In the genomic region with DNA sequence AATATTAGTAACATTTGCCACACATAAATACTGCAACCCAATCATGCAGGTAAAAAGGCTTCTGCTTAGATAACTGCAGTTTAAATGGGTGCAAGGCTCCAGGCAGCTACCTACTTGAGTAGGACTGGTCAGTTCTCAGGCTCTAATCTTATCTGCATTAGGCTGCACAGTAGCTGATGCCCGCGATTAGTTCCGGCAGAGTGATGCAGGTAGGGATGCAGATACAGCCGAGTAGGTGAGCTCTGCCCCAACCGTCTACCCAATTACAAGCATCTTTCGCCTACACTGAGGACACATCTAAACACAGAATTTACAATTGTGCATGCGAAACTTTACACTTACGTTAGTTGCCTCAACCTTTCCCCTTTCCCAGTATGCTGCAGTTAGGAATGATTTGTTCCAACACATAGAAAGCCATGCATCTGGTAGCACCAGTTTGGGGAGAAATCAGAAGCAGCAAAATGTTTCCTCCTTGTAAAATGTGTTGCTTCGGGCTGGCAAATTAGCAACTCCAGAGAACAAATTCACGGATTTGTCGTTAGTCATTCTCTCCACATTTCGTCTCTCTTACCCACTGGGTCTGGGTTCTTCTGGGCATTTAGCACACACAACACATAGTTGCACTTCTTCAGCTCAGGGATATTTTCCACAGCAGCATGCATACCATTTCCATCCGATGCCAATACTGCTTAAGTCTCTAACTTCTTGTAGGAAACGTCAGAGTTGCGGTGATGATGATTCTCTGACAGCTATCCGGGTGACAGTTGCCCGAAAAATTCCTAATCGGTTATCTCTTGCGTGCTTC, we compare ENCODE assay signal across 9 cellular contexts. TPM values are rescaled to one million over a fixed set of nuclear protein-coding genes. Genes with fewer than 3 reads are reported as not detected.
DNase-seq lines count a peak whose midpoint lies in the region; ATAC-seq and TF ChIP-seq lines count a peak whose summit lies in the region.
"Had no signal": no experiment of that assay in that cellular context is flagged by ENCODE, and none has a peak within 500 bp of the region (broad histone marks: within the 10 kb centered on the region; RNA-seq: fewer than 3 reads in every experiment).

No MANE protein-coding gene starts in this region.

- no peak overlapping the region for H2AK5ac ChIP-seq in IMR-90 (ENCODE audit: low read depth, low read length)

- H2BK120ac ChIP-seq in IMR-90 (ENCODE audit: low read depth, low read length) = no peak overlapping the region; the same call in 1 of the 2 replicates

- no peak overlapping the region for H3K18ac ChIP-seq in IMR-90 (ENCODE audit: low read depth, low read length)

- peaks cover 0 to 6% of the 10 kb centered on the region in 2 donors for H3K27me3 Mint-ChIP-seq in natural killer cell (ENCODE audit: low read depth in 2 of 2)
- peaks cover 13 to 15% of the 10 kb centered on the region in 2 donors for H3K27me3 Mint-ChIP-seq in natural killer cell treated with Interleukin-12 subunit alpha and Interleukin-12 subunit beta and Interleukin-15 and Interleukin-18, amount 100 ng/mL, for 72 hours

- H4K20me1 ChIP-seq in IMR-90 (ENCODE audit: insufficient read depth, low read length) = no peaks in the 10 kb centered on the region

- peak overlapping the region; percentile 70 for H3K9ac ChIP-seq in IMR-90 (ENCODE audit: low read depth, low read length)

- H3K27ac Mint-ChIP-seq in natural killer cell = no peak overlapping the region
- H3K27ac Mint-ChIP-seq in natural killer cell treated with Interleukin-12 subunit alpha and Interleukin-12 subunit beta and Interleukin-15 and Interleukin-18, amount 100 ng/mL, for 72 hours = no peak overlapping the region
- H3K27ac Mint-ChIP-seq: activated naive CD8-positive, alpha-beta T cell had no signal

- peak in 2 of 3 donors; percentile 14 for ATAC-seq in natural killer cell
- no peak for ATAC-seq in natural killer cell treated with Interleukin-12 subunit alpha and Interleukin-12 subunit beta and Interleukin-15 and Interleukin-18, amount 100 ng/mL, for 72 hours
- peak; percentile 9 for ATAC-seq in IMR-90 (ENCODE audit: low read depth)

- H2AFZ ChIP-seq in IMR-90 (replicated peaks; ENCODE audit: low read length, poor library complexity) = peak overlapping the region; percentile 89

- peak overlapping the region; percentile 27; the same call in 1 of the 2 replicates for H3K56ac ChIP-seq in IMR-90 (ENCODE audit: extremely low read depth, insufficient read depth, low read length)

- no peak overlapping the region; the same call in 1 of the 2 replicates for H2BK20ac ChIP-seq in IMR-90 (ENCODE audit: low read depth, low read length)

- H3K14ac ChIP-seq in IMR-90 (replicated peaks; ENCODE audit: low read depth, low read length) = peak overlapping the region; percentile 18; the same call in 1 of the 2 replicates

- no peak overlapping the region for H4K5ac ChIP-seq in IMR-90 (ENCODE audit: low read depth, low read length)

- POLR2A ChIA-PET in IMR-90 (lab: Charles Lee; ENCODE audit: unreplicated experiment) = interaction anchor here (0.6 kb wide), 1 partner anchor 177 kb away, joined by 4 read pairs; no protein-coding TSS in a partner anchor

- H3K36me3 ChIP-seq in IMR-90 (ENCODE audit: control insufficient read depth, insufficient read depth, low read length) = no peaks in the 10 kb centered on the region

- no peak for TF ChIP-seq POLR2A in IMR-90 (IDR thresholded peaks at IDR 0.05; ENCODE audit: low read depth, low read length)

- peak overlapping the region; percentile 10; the same call in 1 of the 2 replicates for H3K27ac ChIP-seq in IMR-90 (ENCODE audit: insufficient read depth, low read length)

- no peaks in the 10 kb centered on the region for H3K9me3 ChIP-seq in IMR-90 (ENCODE audit: control insufficient read depth, insufficient read depth, low read length)

- peaks cover 0 to 11% of the 10 kb centered on the region in 2 donors for H3K4me1 Mint-ChIP-seq in natural killer cell
- peaks cover 6 to 7% of the 10 kb centered on the region in 2 donors for H3K4me1 Mint-ChIP-seq in natural killer cell treated with Interleukin-12 subunit alpha and Interleukin-12 subunit beta and Interleukin-15 and Interleukin-18, amount 100 ng/mL, for 72 hours (ENCODE audit: low read depth in 2 of 2)

- H3K9me3 Mint-ChIP-seq in natural killer cell = no peaks in the 10 kb centered on the region
- no peaks in the 10 kb centered on the region for H3K9me3 Mint-ChIP-seq in natural killer cell treated with Interleukin-12 subunit alpha and Interleukin-12 subunit beta and Interleukin-15 and Interleukin-18, amount 100 ng/mL, for 72 hours

- no peak for TF ChIP-seq RAD21 in IMR-90 (IDR thresholded peaks at IDR 0.05; ENCODE audit: low read length)

- DNase-seq in natural killer cell = no peak
- DNase-seq in natural killer cell treated with Interleukin-12 subunit alpha and Interleukin-12 subunit beta and Interleukin-15 and Interleukin-18, amount 100 ng/mL, for 72 hours (ENCODE audit: low spot score) = no peak
- peak; percentile 10 for DNase-seq in IMR-90
- DNase-seq in choroid plexus epithelial cell (ENCODE audit: low read depth) = peak; percentile 37
- DNase-seq in lung microvascular endothelial cell (ENCODE audit: low read depth in 2 of 2) = peak; percentile 9 to 27
- no peak for DNase-seq in germinal center (ENCODE audit: low spot score)
- DNase-seq in GM10266 (ENCODE audit: extremely low spot score) = no peak
- DNase-seq in activated CD8-positive, alpha-beta memory T cell treated with anti-CD3 and anti-CD28 coated beads, Interleukin-2, amount 50 U/mL, for 48 hours = no peak

- H2AK9ac ChIP-seq in IMR-90 (replicated peaks; ENCODE audit: low read depth, low read length, poor library complexity) = no peak overlapping the region

- in situ Hi-C loops in IMR-90 (cut with MboI; ENCODE audit: low sequenced_read_pairs) = loop anchor here (5.0 to 10.0 kb wide), 3 partner anchors 535 to 1572 kb away; no protein-coding TSS in a partner anchor

- H3K79me1 ChIP-seq in IMR-90 (ENCODE audit: low read depth in 1 of 2, low read length in 2 of 2) = peaks cover 4 to 12% of the 10 kb centered on the region in 2 experiments; a peak in 1 of 4 replicates

- H4K8ac ChIP-seq in IMR-90 (ENCODE audit: low read depth in 2 of 2, low read length in 2 of 2) = peak overlapping the region in 1 of 2 experiments; percentile 4; a peak in 1 of 4 replicates

- H4K91ac ChIP-seq in IMR-90 (ENCODE audit: insufficient read depth, low read depth, low read length) = no peak overlapping the region

- intact Hi-C loops in natural killer cell (cut with micrococcal nuclease) (loop anchor here (5.0 kb wide), 1 partner anchor 1302 kb away; no protein-coding TSS in a partner anchor), IMR-90 (cut with micrococcal nuclease) (loop anchor here (1.0 to 10.0 kb wide), 3 partner anchors 187 to 825 kb away; no protein-coding TSS in a partner anchor)

- no peaks in the 10 kb centered on the region for H3K36me3 Mint-ChIP-seq in natural killer cell
- peaks cover 5% of the 10 kb centered on the region for H3K36me3 Mint-ChIP-seq in natural killer cell treated with Interleukin-12 subunit alpha and Interleukin-12 subunit beta and Interleukin-15 and Interleukin-18, amount 100 ng/mL, for 72 hours
- H3K36me3 Mint-ChIP-seq: activated naive CD8-positive, alpha-beta T cell had no signal

- no peaks in the 10 kb centered on the region; the same call in 1 of the 2 replicates for H3K4me1 ChIP-seq in IMR-90 (ENCODE audit: control insufficient read depth, insufficient read depth, low read length)

- peak overlapping the region; percentile 94 for H3K4me2 ChIP-seq in IMR-90 (ENCODE audit: low read depth, low read length)

- WGBS in IMR-90 (ENCODE audit: extremely low coverage in 2 of 2, insufficient read length in 1 of 2), 2 experiments = 0% methylated on average over 2 of the region's 19 CpGs; no CpG with 5 or more reads in 1 of the 2 experiments

- CTCF ChIA-PET in IMR-90 (lab: Yijun Ruan, JAX) = interaction anchor here (0.6 kb wide), 1 partner anchor 158 kb away, joined by 3 read pairs; no protein-coding TSS in a partner anchor

- H3K4me3 ChIP-seq in IMR-90 (ENCODE audit: insufficient read depth, low read depth, low read length) (peak overlapping the region; percentile 69), choroid plexus epithelial cell (ENCODE audit: low read depth, low read length) (peak overlapping the region; percentile 67)

- no TSS peak for BruUV-seq in IMR-90 (replicated peaks; lab: Mats Ljungman, UMichigan)

- H3K23ac ChIP-seq in IMR-90 (ENCODE audit: low read depth, low read length) = peak overlapping the region; percentile 66

- dilution Hi-C loops in IMR-90 (cut with HindIII; ENCODE audit: low sequenced_read_pairs, unreplicated experiment) = no loop called here

- no peak for TF ChIP-seq CTCF in natural killer cell (IDR thresholded peaks at IDR 0.05)
- TF ChIP-seq CTCF in IMR-90 (conservative IDR thresholded peaks at IDR 0.05; ENCODE audit: low read depth, low read length) = no peak
- TF ChIP-seq CTCF in choroid plexus epithelial cell (conservative IDR thresholded peaks at IDR 0.05; ENCODE audit: low read depth, low read length) = no peak
- no peak for TF ChIP-seq CTCF in GM10266 (IDR thresholded peaks at IDR 0.05; ENCODE audit: control insufficient read depth, insufficient read depth, low read depth, missing control alignments)

- H2BK15ac ChIP-seq in IMR-90 (ENCODE audit: low read depth, low read length) = no peak overlapping the region

- no peaks in the 10 kb centered on the region for H3K9me1 ChIP-seq in IMR-90 (ENCODE audit: insufficient read depth, low read length)

- no peak overlapping the region for H3K4ac ChIP-seq in IMR-90 (ENCODE audit: low read depth, low read length)

- H3K4me3 Mint-ChIP-seq in natural killer cell = no peak overlapping the region
- H3K4me3 Mint-ChIP-seq in natural killer cell treated with Interleukin-12 subunit alpha and Interleukin-12 subunit beta and Interleukin-15 and Interleukin-18, amount 100 ng/mL, for 72 hours = no peak overlapping the region
- H3K4me3 Mint-ChIP-seq: activated naive CD8-positive, alpha-beta T cell had no signal

- no peaks in the 10 kb centered on the region for H3K27me3 ChIP-seq in IMR-90 (ENCODE audit: control insufficient read depth, insufficient read depth, low read length)

- no peak overlapping the region for H2BK5ac ChIP-seq in IMR-90 (ENCODE audit: low read depth, low read length, poor library complexity, severe bottlenecking)

TF ChIP-seq in IMR-90, 13 proteins besides CTCF, POLR2A, EP300 and RAD21 (continues in another document):
- no peak for TF ChIP-seq RFX5 (IDR thresholded peaks at IDR 0.05; ENCODE audit: low read depth, low read length)

RNA-seq across cellular contexts. Expression of a gene that starts 0.5 kb away (rescaled TPM):
- 1 to 10 TPM in 1 of 3 donors, under 1 TPM in 2; 0.43 to 1.5 (median 0.68) TPM for total RNA-seq in natural killer cell
- under 1 TPM; 0.20 to 0.50 TPM for total RNA-seq in natural killer cell treated with Interleukin-12 subunit alpha and Interleukin-12 subunit beta and Interleukin-15 and Interleukin-18, amount 100 ng/mL, for 72 hours
- total RNA-seq in IMR-90 (2012; rRNA removed) = 7.8 and 10.2 TPM in 2 replicates
- polyA plus RNA-seq in IMR-90 (2012; rRNA removed) = 2.2 and 2.4 TPM in 2 replicates
- 0.55 and 0.90 TPM in 2 replicates for polyA plus RNA-seq in IMR-90 (2012; cell fraction: cytosol; rRNA removed)
- 0.29 and 1.2 TPM in 2 replicates for polyA plus RNA-seq in IMR-90 (2012; cell fraction: nucleus; rRNA removed; ENCODE audit: low replicate concordance)
- 0.20 and 0.65 TPM in 2 replicates for total RNA-seq in lung microvascular endothelial cell

Comparison
In these comparisons a context has a peak if more than half of its experiments do, and no peak if none do; other contexts are left out.
1. ATAC-seq: peak in natural killer cell (2 of 3) and IMR-90 (single experiment); none in natural killer cell treated with Interleukin-12 subunit alpha and Interleukin-12 subunit beta and Interleukin-15 and Interleukin-18, amount 100 ng/mL, for 72 hours (0 of 2).
2. DNase-seq: peak in IMR-90 (single experiment), choroid plexus epithelial cell (single experiment) and lung microvascular endothelial cell (2 of 2); none in natural killer cell (single experiment), natural killer cell treated with Interleukin-12 subunit alpha and Interleukin-12 subunit beta and Interleukin-15 and Interleukin-18, amount 100 ng/mL, for 72 hours (single experiment), germinal center (single experiment), GM10266 (single experiment) and activated CD8-positive, alpha-beta memory T cell treated with anti-CD3 and anti-CD28 coated beads, Interleukin-2, amount 50 U/mL, for 48 hours (single experiment).